ENCODE assay signal across 1 cellular context in the genomic region with DNA sequence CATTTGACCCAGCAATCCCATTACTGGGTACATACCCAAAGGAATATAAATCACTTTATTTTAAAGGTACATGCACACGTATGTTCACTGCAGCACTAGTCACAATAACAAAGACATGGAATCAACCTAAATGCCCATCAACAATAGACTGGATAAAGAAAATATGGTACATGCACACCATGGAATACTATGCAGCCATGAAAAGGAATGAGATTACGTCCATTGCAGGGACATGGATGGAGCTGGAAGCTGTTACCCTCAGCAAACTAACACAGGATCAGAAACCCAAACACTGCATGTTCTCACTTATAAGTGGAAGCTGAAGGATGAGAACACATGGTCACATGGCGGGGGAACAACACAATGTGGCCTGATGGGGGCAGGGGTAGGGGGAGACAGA. TPM values are rescaled to one million over a fixed set of nuclear protein-coding genes. Genes with fewer than 3 reads are reported as not detected.
"Had no signal": no experiment of that assay in that cellular context is flagged by ENCODE, and none has a peak within 500 bp of the region (broad histone marks: within the 10 kb centered on the region; RNA-seq: fewer than 3 reads in every experiment).

No MANE protein-coding gene starts in this region.

RNA-seq across cellular contexts. Expression of a gene that starts 7.2 kb away (rescaled TPM):
- total RNA-seq: HT1080 had no signal
